ENCODE assay signal across 17 cellular contexts in genomic region chr15:66126057-66126855, GRCh38.
A peak's percentile ranks its signal among the peaks of the same experiment; 100 is the strongest.
DNase-seq lines count a peak whose midpoint lies in the region; TF ChIP-seq lines count a peak whose summit lies in the region.
"Had no signal": no experiment of that assay in that cellular context is flagged by ENCODE, and none has a peak within 500 bp of the region (broad histone marks: within the 10 kb centered on the region; RNA-seq: fewer than 3 reads in every experiment).

No MANE protein-coding gene starts in this region.

- H4K8ac ChIP-seq in neuronal stem cell (ENCODE audit: low read depth, low read length) (no peak overlapping the region), trophoblast cell (ENCODE audit: low read depth, low read length) (no peak overlapping the region)

- no peak overlapping the region for H3K4me3 ChIP-seq in OCI-LY7 (ENCODE audit: low read depth, low read length, poor library complexity, severe bottlenecking)
- no peak overlapping the region for H3K4me3 ChIP-seq in neuronal stem cell (ENCODE audit: low read length in 2 of 2)
- no peak overlapping the region for H3K4me3 ChIP-seq in trophoblast cell (ENCODE audit: low read depth, low read length)
- H3K4me3 ChIP-seq: gastrocnemius medialis, pancreas had no signal

- H3K9ac ChIP-seq in neuronal stem cell (ENCODE audit: low read depth, low read length, poor library complexity) (no peak overlapping the region), trophoblast cell (ENCODE audit: low read length) (no peak overlapping the region)

- H3K79me1 ChIP-seq in neuronal stem cell (ENCODE audit: low read depth, low read length): no peaks in the 10 kb centered on the region
- H3K79me1 ChIP-seq in trophoblast cell (ENCODE audit: low read length): no peaks in the 10 kb centered on the region

- no peaks in the 10 kb centered on the region for H3K79me2 ChIP-seq in OCI-LY7 (ENCODE audit: insufficient read depth, low read depth, low read length)
- no peaks in the 10 kb centered on the region for H3K79me2 ChIP-seq in trophoblast cell (ENCODE audit: control insufficient read depth, insufficient read depth, low read length, poor library complexity)

- H2AK5ac ChIP-seq in neuronal stem cell (ENCODE audit: low read depth, low read length): peak overlapping the region; percentile 50
- H2AK5ac ChIP-seq in trophoblast cell (ENCODE audit: low read length): no peak overlapping the region

- H3K9me2 ChIP-seq in OCI-LY7 (ENCODE audit: insufficient read depth, low read length): no peaks in the 10 kb centered on the region

- H3K18ac ChIP-seq in neuronal stem cell (ENCODE audit: low read length) (peak overlapping the region; percentile 79), trophoblast cell (ENCODE audit: low read length) (no peak overlapping the region)

- BruUV-seq in OCI-LY7 (replicated peaks; lab: Mats Ljungman, UMichigan) (no TSS peak), MCF 10A (replicated peaks; lab: Mats Ljungman, UMichigan) (no TSS peak)

- H2AFZ ChIP-seq in OCI-LY7 (ENCODE audit: low read length): peak overlapping the region; percentile 65
- H2AFZ ChIP-seq in neuronal stem cell (ENCODE audit: low read length): no peak overlapping the region
- no peak overlapping the region for H2AFZ ChIP-seq in trophoblast cell (ENCODE audit: insufficient read depth, low read length, poor library complexity)

- H3K14ac ChIP-seq in neuronal stem cell (ENCODE audit: low read length) (peak overlapping the region; percentile 23), trophoblast cell (ENCODE audit: low read length) (no peak overlapping the region)

- TF ChIP-seq CTCF in OCI-LY7 (conservative IDR thresholded peaks at IDR 0.05; ENCODE audit: low read length): no peak
- no peak for TF ChIP-seq CTCF in MCF 10A (IDR thresholded peaks at IDR 0.05; ENCODE audit: unreplicated experiment)

- H3K4ac ChIP-seq in neuronal stem cell (ENCODE audit: low read length) (no peak overlapping the region), trophoblast cell (ENCODE audit: low read depth, low read length) (no peak overlapping the region)

- no peak overlapping the region for H3K4me3 Mint-ChIP-seq in MCF 10A (ENCODE audit: unreplicated experiment)

- no peak overlapping the region for H2BK15ac ChIP-seq in neuronal stem cell (ENCODE audit: low read length)

- no CpG with 5 or more reads among the region's 11 CpGs for WGBS in neuronal stem cell (ENCODE audit: extremely low coverage in 2 of 2, insufficient read length in 2 of 2, insufficient replicate concordance in 1 of 2), 2 donors
- no CpG with 5 or more reads among the region's 11 CpGs for WGBS in trophoblast cell (ENCODE audit: extremely low coverage, insufficient coverage, insufficient read length)

- H3K23ac ChIP-seq in neuronal stem cell (ENCODE audit: low read depth, low read length, poor library complexity) (no peak overlapping the region), trophoblast cell (ENCODE audit: low read length) (no peak overlapping the region)

- DNase-seq in NCI-H1105 treated with DMSO at 0.1 percent for 48 hours (lab: John Stamatoyannopoulos, UW) (peak; percentile 12), NCI-H1105 (lab: John Stamatoyannopoulos, UW) (no peak), NCI-H2107 (lab: John Stamatoyannopoulos, UW) (peak; percentile 29), OCI-LY7 (ENCODE audit: low spot score) (peak; percentile 60), neuronal stem cell (ENCODE audit: low spot score) (no peak), MCF 10A (ENCODE audit: unreplicated experiment) (no peak), trophoblast cell (no peak), C1 segment of cervical spinal cord (lab: John Stamatoyannopoulos, UW) (no peak)
- DNase-seq: activated CD4-positive, alpha-beta T cell treated with anti-CD3 and anti-CD28 coated beads for 48 hours; effector CD4-positive, alpha-beta T cell; gastrocnemius medialis; Karpas-422; mammary epithelial cell; OCI-M1; pancreas; stimulated activated CD4-positive, alpha-beta T cell treated with anti-CD3 and anti-CD28 coated beads, Interleukin-15, amount 100 ng/mL, for 24 hours; T-helper 1 cell had no signal

- peaks cover 21% of the 10 kb centered on the region for H3K4me1 ChIP-seq in OCI-LY7 (ENCODE audit: insufficient read depth, low read length, poor library complexity, severe bottlenecking)
- peaks cover 0 to 19% of the 10 kb centered on the region in 2 donors for H3K4me1 ChIP-seq in neuronal stem cell (ENCODE audit: control insufficient read depth in 2 of 2, insufficient read depth in 1 of 2, low read depth in 1 of 2, low read length in 2 of 2)
- H3K4me1 ChIP-seq in trophoblast cell (ENCODE audit: control insufficient read depth in 1 of 2, insufficient read depth in 2 of 2, low read length in 2 of 2): no peaks in the 10 kb centered on the region
- H3K4me1 ChIP-seq: gastrocnemius medialis had no signal

- no peaks in the 10 kb centered on the region for H3K9me3 ChIP-seq in OCI-LY7 (ENCODE audit: low read length)
- H3K9me3 ChIP-seq in neuronal stem cell (replicated peaks in 1 of 2; ENCODE audit: control insufficient read depth in 2 of 2, insufficient read depth in 1 of 2, low read depth in 1 of 2, low read length in 2 of 2): no peaks in the 10 kb centered on the region
- H3K9me3 ChIP-seq in trophoblast cell (ENCODE audit: insufficient read depth, low read depth, low read length): no peaks in the 10 kb centered on the region
- H3K9me3 ChIP-seq: gastrocnemius medialis, pancreas had no signal

- CTCF ChIA-PET in OCI-LY7 (lab: Charles Lee; ENCODE audit: unreplicated experiment) (interaction anchor here (0.8 kb wide), 1 partner anchor 27 kb away, joined by 3 read pairs; no protein-coding TSS in a partner anchor), MCF 10A (lab: Yijun Ruan, JAX) (no interaction called here)

- POLR2A ChIA-PET in OCI-LY7 (lab: Charles Lee): interaction anchor here (1.2 kb wide), 1 partner anchor 144 kb away, joined by 3 read pairs; no protein-coding TSS in a partner anchor
- POLR2A ChIA-PET in MCF 10A (lab: Yijun Ruan, JAX): no interaction called here

- intact Hi-C loops in OCI-LY7 (cut with micrococcal nuclease; ENCODE audit: unreplicated experiment) (no loop called here), MCF 10A (cut with micrococcal nuclease) (no loop called here)

- H3K36me3 Mint-ChIP-seq in MCF 10A (ENCODE audit: insufficient read depth, unreplicated experiment): no peaks in the 10 kb centered on the region

- H3K36me3 ChIP-seq in OCI-LY7 (ENCODE audit: insufficient read depth, low read length) (no peaks in the 10 kb centered on the region), neuronal stem cell (replicated peaks in 1 of 2; ENCODE audit: control insufficient read depth in 2 of 2, insufficient read depth in 2 of 2, low read length in 2 of 2) (no peaks in the 10 kb centered on the region), trophoblast cell (ENCODE audit: control insufficient read depth in 1 of 2, insufficient read depth in 2 of 2, low read length in 2 of 2) (no peaks in the 10 kb centered on the region)
- H3K36me3 ChIP-seq: gastrocnemius medialis, pancreas had no signal

- H3K27ac ChIP-seq in OCI-LY7 (ENCODE audit: low read depth, low read length, poor library complexity, severe bottlenecking): no peak overlapping the region
- no peak overlapping the region for H3K27ac ChIP-seq in neuronal stem cell (replicated peaks; ENCODE audit: low read length)
- no peak overlapping the region for H3K27ac ChIP-seq in trophoblast cell (ENCODE audit: low read depth, low read length)
- H3K27ac ChIP-seq: gastrocnemius medialis, pancreas had no signal

- H3K4me1 Mint-ChIP-seq in MCF 10A (ENCODE audit: insufficient read depth, unreplicated experiment): no peaks in the 10 kb centered on the region

- H4K20me1 ChIP-seq in OCI-LY7 (ENCODE audit: insufficient read depth, low read length): no peaks in the 10 kb centered on the region

- no peak overlapping the region for H4K12ac ChIP-seq in trophoblast cell (ENCODE audit: low read depth, low read length)

- H4K91ac ChIP-seq in neuronal stem cell (ENCODE audit: low read depth, low read length, poor library complexity) (no peak overlapping the region), trophoblast cell (ENCODE audit: low read depth, low read length) (no peak overlapping the region)

- H2BK120ac ChIP-seq in neuronal stem cell (ENCODE audit: low read depth, low read length) (no peak overlapping the region), trophoblast cell (ENCODE audit: insufficient read depth, low read length, poor library complexity) (no peak overlapping the region)

- H3K27ac Mint-ChIP-seq in MCF 10A (ENCODE audit: low read depth, unreplicated experiment): no peak overlapping the region

- peaks cover 97% of the 10 kb centered on the region for H3K27me3 Mint-ChIP-seq in MCF 10A (ENCODE audit: insufficient read depth, unreplicated experiment)

- H2BK12ac ChIP-seq in neuronal stem cell (ENCODE audit: low read length): no peak overlapping the region
- no peak overlapping the region for H2BK12ac ChIP-seq in trophoblast cell (ENCODE audit: low read length)

- H3K9me3 Mint-ChIP-seq in MCF 10A (ENCODE audit: unreplicated experiment): no peaks in the 10 kb centered on the region

- H3K27me3 ChIP-seq in neuronal stem cell (ENCODE audit: control insufficient read depth in 3 of 3, insufficient read depth in 3 of 3, low read depth in 1 of 3, low read length in 3 of 3) (peaks cover 0 to 43% (median 0%) of the 10 kb centered on the region in 3 experiments), trophoblast cell (ENCODE audit: insufficient read depth, low read length) (no peaks in the 10 kb centered on the region)
- H3K27me3 ChIP-seq: pancreas had no signal

- H2BK5ac ChIP-seq in neuronal stem cell (ENCODE audit: low read length) (no peak overlapping the region), trophoblast cell (ENCODE audit: low read depth, low read length, poor library complexity) (no peak overlapping the region)

- H3K4me2 ChIP-seq in OCI-LY7 (ENCODE audit: low read length) (peak overlapping the region; percentile 44), neuronal stem cell (ENCODE audit: insufficient read depth, low read length, poor library complexity, severe bottlenecking) (no peak overlapping the region), trophoblast cell (ENCODE audit: low read length) (no peak overlapping the region)

Comparison
In these comparisons a context has a peak if more than half of its experiments do, and no peak if none do; other contexts are left out.
1. DNase-seq: peak in NCI-H1105 treated with DMSO at 0.1 percent for 48 hours (single experiment), NCI-H2107 (single experiment) and OCI-LY7 (single experiment); none in NCI-H1105 (single experiment), neuronal stem cell (single experiment), MCF 10A (single experiment), trophoblast cell (0 of 2) and C1 segment of cervical spinal cord (0 of 14).